In genomic region chr6:122730775-122731386, GRCh38 we compare ENCODE assay signal across 9 cellular contexts. TPM values are rescaled to one million over a fixed set of nuclear protein-coding genes. Genes with fewer than 3 reads are reported as not detected.
DNase-seq lines count a peak whose midpoint lies in the region; ATAC-seq, FAIRE-seq and TF ChIP-seq lines count a peak whose summit lies in the region.
"Had no signal": no experiment of that assay in that cellular context is flagged by ENCODE, and none has a peak within 500 bp of the region (broad histone marks: within the 10 kb centered on the region; RNA-seq: fewer than 3 reads in every experiment).

No MANE protein-coding gene starts in this region.

- WGBS in stomach, 5 donors: 1 to 5% (median 3%) methylated on average over 4 of the region's 4 CpGs

- TF ChIP-seq POLR2A in stomach (IDR thresholded peaks at IDR 0.05): no peak

- H3K27me3 ChIP-seq in DOHH2 (ENCODE audit: control insufficient read depth, low read length) (no peaks in the 10 kb centered on the region; the same call in 1 of the 2 replicates), Loucy (ENCODE audit: insufficient read depth, low read length, poor library complexity, severe bottlenecking) (no peaks in the 10 kb centered on the region), stomach (no peaks in the 10 kb centered on the region)

- H3K79me2 ChIP-seq in DOHH2 (ENCODE audit: control insufficient read depth, low read length): no peaks in the 10 kb centered on the region
- H3K79me2 ChIP-seq in Loucy (ENCODE audit: insufficient read depth, low read length): no peaks in the 10 kb centered on the region

- DNase-seq in germinal center (ENCODE audit: low spot score) (peak; percentile 24), stomach (no peak), T-cell (no peak)

- H3F3A ChIP-seq in DOHH2 (ENCODE audit: control insufficient read depth, insufficient read depth) (no peaks in the 10 kb centered on the region), Loucy (ENCODE audit: low read depth) (no peaks in the 10 kb centered on the region)

- H3K36me3 Mint-ChIP-seq in T-cell: no peaks in the 10 kb centered on the region

- H3K4me1 Mint-ChIP-seq in T-cell: no peaks in the 10 kb centered on the region

- H3K36me3 ChIP-seq in DOHH2 (ENCODE audit: control insufficient read depth, low read length): no peaks in the 10 kb centered on the region
- H3K36me3 ChIP-seq in Loucy (ENCODE audit: insufficient read depth, low read length): no peaks in the 10 kb centered on the region
- no peaks in the 10 kb centered on the region for H3K36me3 ChIP-seq in stomach

- H3K4me3 Mint-ChIP-seq in T-cell: no peak overlapping the region

- H2AFZ ChIP-seq in Loucy (ENCODE audit: low read length): no peak overlapping the region

- H4K20me1 ChIP-seq in DOHH2 (ENCODE audit: control insufficient read depth, insufficient read depth, low read depth, low read length): no peaks in the 10 kb centered on the region
- H4K20me1 ChIP-seq in Loucy (ENCODE audit: insufficient read depth, low read length, poor library complexity, severe bottlenecking): no peaks in the 10 kb centered on the region

- H3K9me3 ChIP-seq in DOHH2 (ENCODE audit: control insufficient read depth, insufficient read depth, low read length) (no peaks in the 10 kb centered on the region), Loucy (ENCODE audit: insufficient read depth, low read depth, low read length) (no peaks in the 10 kb centered on the region), stomach (no peaks in the 10 kb centered on the region)

- H3K9me2 ChIP-seq in DOHH2 (replicated peaks; ENCODE audit: control insufficient read depth, low read length) (no peaks in the 10 kb centered on the region), Loucy (replicated peaks; ENCODE audit: low read depth, low read length) (no peaks in the 10 kb centered on the region)

- H3K4me2 ChIP-seq in DOHH2 (ENCODE audit: low read length) (no peak overlapping the region), Loucy (ENCODE audit: low read depth, low read length, poor library complexity, severe bottlenecking) (no peak overlapping the region)

- H3K4me1 ChIP-seq in DOHH2 (ENCODE audit: control insufficient read depth, low read length) (no peaks in the 10 kb centered on the region), Loucy (ENCODE audit: insufficient read depth, low read length, poor library complexity, severe bottlenecking) (no peaks in the 10 kb centered on the region), stomach (peaks cover 0 to 9% (median 0%) of the 10 kb centered on the region in 4 donors)

- FAIRE-seq in TTC549 (lab: Jason Lieb, UNC): peak; percentile 60

- H3K4me3 ChIP-seq in DOHH2 (ENCODE audit: low read length): no peak overlapping the region
- H3K4me3 ChIP-seq in Loucy (ENCODE audit: low read length, poor library complexity, severe bottlenecking): no peak overlapping the region
- no peak overlapping the region for H3K4me3 ChIP-seq in stomach
- H3K4me3 ChIP-seq: skin epidermis had no signal

- CTCF ChIA-PET in T-cell (lab: Charles Lee): interaction anchor here (1.5 to 4.7 kb wide), 2 partner anchors 108 to 127 kb away, joined by 3 to 36 read pairs; no protein-coding TSS in a partner anchor

- no peaks in the 10 kb centered on the region for H3K9me3 Mint-ChIP-seq in T-cell

- H3K27ac Mint-ChIP-seq in T-cell: no peak overlapping the region

- H3K27me3 Mint-ChIP-seq in T-cell: peaks cover 4 to 7% of the 10 kb centered on the region in 2 donors

- TF ChIP-seq CTCF in DOHH2 (IDR thresholded peaks at IDR 0.05; ENCODE audit: low read depth, low read length, poor library complexity, severe bottlenecking) (peak; percentile 70), Loucy (conservative IDR thresholded peaks at IDR 0.05; ENCODE audit: low read length) (peak; percentile 87), stomach (IDR thresholded peaks at IDR 0.05) (peak in 5 of 7 experiments; percentile 37 to 72 (median 64))

- H3K27ac ChIP-seq in DOHH2 (ENCODE audit: low read depth, low read length): no peak overlapping the region
- no peak overlapping the region for H3K27ac ChIP-seq in stomach
- H3K27ac ChIP-seq: skin epidermis had no signal

- POLR2A ChIA-PET in T-cell (lab: Charles Lee): no interaction called here

- no peak overlapping the region for H3K9ac ChIP-seq in Loucy (ENCODE audit: low read depth, low read length, poor library complexity, severe bottlenecking)

- TF ChIP-seq EP300 in stomach (IDR thresholded peaks at IDR 0.05): no peak

- intact Hi-C loops in stomach (cut with DNase I; ENCODE audit: low total_unique reads): no loop called here

- ATAC-seq in GM19395 (IDR thresholded peaks at IDR 0.05; ENCODE audit: unreplicated experiment) (peak; percentile 73), T-cell (replicated peaks in 1 of 4) (no peak), HG03571 (IDR thresholded peaks at IDR 0.05; ENCODE audit: unreplicated experiment) (no peak)

RNA-seq across cellular contexts. Expression of gene FABP7, which starts 48.6 kb away (rescaled TPM):
- total RNA-seq in stomach (1 to 10 TPM in 1 of 5 donors, not detected in 4; 2.8 TPM), T-cell (not detected)
- not detected for polyA plus RNA-seq in stomach

RNA-seq across cellular contexts. Expression of gene SMPDL3A, which starts 58.2 kb away (rescaled TPM):
- total RNA-seq in stomach (10 to 100 TPM in 4 of 5 donors, 1 to 10 TPM in 1; 4.5 to 24.0 (median 14.6) TPM), T-cell (under 1 TPM in 1 of 5 donors, not detected in 4; 0.16 TPM)
- polyA plus RNA-seq in stomach: 10 to 100 TPM in 2 of 3 donors, 1 to 10 TPM in 1; 6.2 to 34.2 (median 18.8) TPM

Comparison
In these comparisons a context has a peak if more than half of its experiments do, and no peak if none do; other contexts are left out.
1. RNA of gene SMPDL3A, which starts 58.2 kb away (total RNA-seq): 4.5 to 24.0 TPM in stomach; 0.16 TPM in T-cell; every median in the first group is over 4 times any median in the second.
2. Peak in every context shown above with its lines, with median percentiles within 50 percentile points of each other: CTCF ChIP-seq.